Comparison of ENCODE assay signal across 2 cellular contexts in the genomic region with DNA sequence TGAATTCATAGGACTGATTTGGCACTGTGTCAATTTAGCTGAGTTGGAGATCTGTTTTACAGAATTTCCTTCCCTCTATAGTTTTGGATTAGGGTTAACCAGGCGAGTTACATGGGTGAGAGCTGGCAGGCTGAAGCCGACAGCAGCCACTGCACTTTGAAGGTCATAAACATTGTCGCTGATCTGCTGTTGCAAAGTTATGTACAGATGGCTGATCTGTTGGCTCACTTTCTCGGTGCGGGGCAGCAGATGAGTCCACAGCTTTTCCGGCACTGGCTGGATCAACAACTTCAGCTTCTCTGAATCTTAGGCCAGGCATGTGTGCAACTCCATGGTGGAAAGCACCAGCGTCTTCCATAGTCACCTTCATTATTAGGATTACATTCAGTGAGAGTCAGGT.
TF ChIP-seq lines count a peak whose summit lies in the region.

No MANE protein-coding gene starts in this region.

TF ChIP-seq in GM23338, 12 proteins besides CTCF, POLR2A, EP300 and RAD21 (continued from another document):
- TF ChIP-seq, protein P1, sequence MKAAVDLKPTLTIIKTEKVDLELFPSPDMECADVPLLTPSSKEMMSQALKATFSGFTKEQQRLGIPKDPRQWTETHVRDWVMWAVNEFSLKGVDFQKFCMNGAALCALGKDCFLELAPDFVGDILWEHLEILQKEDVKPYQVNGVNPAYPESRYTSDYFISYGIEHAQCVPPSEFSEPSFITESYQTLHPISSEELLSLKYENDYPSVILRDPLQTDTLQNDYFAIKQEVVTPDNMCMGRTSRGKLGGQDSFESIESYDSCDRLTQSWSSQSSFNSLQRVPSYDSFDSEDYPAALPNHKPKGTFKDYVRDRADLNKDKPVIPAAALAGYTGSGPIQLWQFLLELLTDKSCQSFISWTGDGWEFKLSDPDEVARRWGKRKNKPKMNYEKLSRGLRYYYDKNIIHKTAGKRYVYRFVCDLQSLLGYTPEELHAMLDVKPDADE (IDR thresholded peaks at IDR 0.05) = no peak

TF ChIP-seq in K562, 482 proteins besides CTCF, POLR2A, EP300 and RAD21 (continued from another document):
- TF ChIP-seq, protein P2, sequence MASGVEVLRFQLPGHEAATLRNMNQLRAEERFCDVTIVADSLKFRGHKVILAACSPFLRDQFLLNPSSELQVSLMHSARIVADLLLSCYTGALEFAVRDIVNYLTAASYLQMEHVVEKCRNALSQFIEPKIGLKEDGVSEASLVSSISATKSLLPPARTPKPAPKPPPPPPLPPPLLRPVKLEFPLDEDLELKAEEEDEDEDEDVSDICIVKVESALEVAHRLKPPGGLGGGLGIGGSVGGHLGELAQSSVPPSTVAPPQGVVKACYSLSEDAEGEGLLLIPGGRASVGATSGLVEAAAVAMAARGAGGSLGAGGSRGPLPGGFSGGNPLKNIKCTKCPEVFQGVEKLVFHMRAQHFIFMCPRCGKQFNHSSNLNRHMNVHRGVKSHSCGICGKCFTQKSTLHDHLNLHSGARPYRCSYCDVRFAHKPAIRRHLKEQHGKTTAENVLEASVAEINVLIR (CRISPR knock-in tag; IDR thresholded peaks at IDR 0.05) = no peak
- no peak for TF ChIP-seq ZFP1 (CRISPR knock-in tag; IDR thresholded peaks at IDR 0.05)
- TF ChIP-seq POLR3A (IDR thresholded peaks at IDR 0.05; ENCODE audit: borderline replicate concordance, extremely low read depth, insufficient read depth, insufficient read length) = no peak
- no peak for TF ChIP-seq ZNF263 (CRISPR knock-in tag; IDR thresholded peaks at IDR 0.05; ENCODE audit: borderline replicate concordance)
- TF ChIP-seq, protein P3, sequence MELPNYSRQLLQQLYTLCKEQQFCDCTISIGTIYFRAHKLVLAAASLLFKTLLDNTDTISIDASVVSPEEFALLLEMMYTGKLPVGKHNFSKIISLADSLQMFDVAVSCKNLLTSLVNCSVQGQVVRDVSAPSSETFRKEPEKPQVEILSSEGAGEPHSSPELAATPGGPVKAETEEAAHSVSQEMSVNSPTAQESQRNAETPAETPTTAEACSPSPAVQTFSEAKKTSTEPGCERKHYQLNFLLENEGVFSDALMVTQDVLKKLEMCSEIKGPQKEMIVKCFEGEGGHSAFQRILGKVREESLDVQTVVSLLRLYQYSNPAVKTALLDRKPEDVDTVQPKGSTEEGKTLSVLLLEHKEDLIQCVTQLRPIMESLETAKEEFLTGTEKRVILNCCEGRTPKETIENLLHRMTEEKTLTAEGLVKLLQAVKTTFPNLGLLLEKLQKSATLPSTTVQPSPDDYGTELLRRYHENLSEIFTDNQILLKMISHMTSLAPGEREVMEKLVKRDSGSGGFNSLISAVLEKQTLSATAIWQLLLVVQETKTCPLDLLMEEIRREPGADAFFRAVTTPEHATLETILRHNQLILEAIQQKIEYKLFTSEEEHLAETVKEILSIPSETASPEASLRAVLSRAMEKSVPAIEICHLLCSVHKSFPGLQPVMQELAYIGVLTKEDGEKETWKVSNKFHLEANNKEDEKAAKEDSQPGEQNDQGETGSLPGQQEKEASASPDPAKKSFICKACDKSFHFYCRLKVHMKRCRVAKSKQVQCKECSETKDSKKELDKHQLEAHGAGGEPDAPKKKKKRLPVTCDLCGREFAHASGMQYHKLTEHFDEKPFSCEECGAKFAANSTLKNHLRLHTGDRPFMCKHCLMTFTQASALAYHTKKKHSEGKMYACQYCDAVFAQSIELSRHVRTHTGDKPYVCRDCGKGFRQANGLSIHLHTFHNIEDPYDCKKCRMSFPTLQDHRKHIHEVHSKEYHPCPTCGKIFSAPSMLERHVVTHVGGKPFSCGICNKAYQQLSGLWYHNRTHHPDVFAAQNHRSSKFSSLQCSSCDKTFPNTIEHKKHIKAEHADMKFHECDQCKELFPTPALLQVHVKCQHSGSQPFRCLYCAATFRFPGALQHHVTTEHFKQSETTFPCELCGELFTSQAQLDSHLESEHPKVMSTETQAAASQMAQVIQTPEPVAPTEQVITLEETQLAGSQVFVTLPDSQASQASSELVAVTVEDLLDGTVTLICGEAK (IDR thresholded peaks at IDR 0.05) = no peak
- TF ChIP-seq, protein P3 (CRISPR knock-in tag; IDR thresholded peaks at IDR 0.05) = no peak
- no peak for TF ChIP-seq SIN3B (IDR thresholded peaks at IDR 0.05; ENCODE audit: low read depth)
- no peak for TF ChIP-seq L3MBTL2 (IDR thresholded peaks at IDR 0.05)
- TF ChIP-seq KDM2B (CRISPR knock-in tag; IDR thresholded peaks at IDR 0.05) = no peak
- no peak for TF ChIP-seq NCOA2 (IDR thresholded peaks at IDR 0.05; ENCODE audit: partially characterized antibody in 2 of 2)
- TF ChIP-seq CCAR2 (IDR thresholded peaks at IDR 0.05; ENCODE audit: low read depth, low read length) = no peak
- TF ChIP-seq ZNF75A (CRISPR knock-in tag; IDR thresholded peaks at IDR 0.05) = no peak
- no peak for TF ChIP-seq ZNF408 (CRISPR knock-in tag; IDR thresholded peaks at IDR 0.05; ENCODE audit: low read depth)
- no peak for TF ChIP-seq HMG20B (CRISPR knock-in tag; IDR thresholded peaks at IDR 0.05)
- TF ChIP-seq CHD2 (IDR thresholded peaks at IDR 0.05; ENCODE audit: low read depth, low read length) = no peak
- TF ChIP-seq XRCC3 (IDR thresholded peaks at IDR 0.05) = no peak
- no peak for TF ChIP-seq RBM17 (IDR thresholded peaks at IDR 0.05; ENCODE audit: borderline replicate concordance, low read depth, low read length)
TF ChIP-seq in K562: peak in this region for 0.
